In genomic region chr3:125340121-125340520, GRCh38 we compare ENCODE assay signal across 21 cellular contexts.
"Had no signal": no experiment of that assay in that cellular context is flagged by ENCODE, and none has a peak within 500 bp of the region (broad histone marks: within the 10 kb centered on the region; RNA-seq: fewer than 3 reads in every experiment).

No MANE protein-coding gene starts in this region.

- H3K4me3 ChIP-seq: colonic mucosa, esophagus squamous epithelium, gastrocnemius medialis, heart right ventricle, left lung, lower lobe of right lung had no signal

- H3K27me3 ChIP-seq: colonic mucosa, esophagus squamous epithelium, gastrocnemius medialis, heart right ventricle, left lung had no signal

- H3K4me1 ChIP-seq: colonic mucosa had no signal

- H3K27ac ChIP-seq: colonic mucosa, epithelial cell of prostate, esophagus squamous epithelium, gastrocnemius medialis, heart right ventricle, left lung, lower lobe of right lung had no signal

- DNase-seq: colonic mucosa; cortex of kidney; effector CD8-positive, alpha-beta T cell; effector memory CD8-positive, alpha-beta T cell; endodermal cell; erythroblast; esophagus squamous epithelium; foreskin fibroblast; foreskin melanocyte; gastrocnemius medialis; glutamatergic neuron; head of caudate nucleus; heart right ventricle; hippocampal formation; left cardiac atrium; left lung; left ventricle myocardium superior; lower lobe of right lung; mesenchymal stem cell; midbrain had no signal

- H3K9me3 ChIP-seq: colonic mucosa, gastrocnemius medialis had no signal

- H3K36me3 ChIP-seq: colonic mucosa, gastrocnemius medialis, heart right ventricle, left lung, lower lobe of right lung had no signal
